Comparison of ENCODE assay signal across 12 cellular contexts in the genomic region with DNA sequence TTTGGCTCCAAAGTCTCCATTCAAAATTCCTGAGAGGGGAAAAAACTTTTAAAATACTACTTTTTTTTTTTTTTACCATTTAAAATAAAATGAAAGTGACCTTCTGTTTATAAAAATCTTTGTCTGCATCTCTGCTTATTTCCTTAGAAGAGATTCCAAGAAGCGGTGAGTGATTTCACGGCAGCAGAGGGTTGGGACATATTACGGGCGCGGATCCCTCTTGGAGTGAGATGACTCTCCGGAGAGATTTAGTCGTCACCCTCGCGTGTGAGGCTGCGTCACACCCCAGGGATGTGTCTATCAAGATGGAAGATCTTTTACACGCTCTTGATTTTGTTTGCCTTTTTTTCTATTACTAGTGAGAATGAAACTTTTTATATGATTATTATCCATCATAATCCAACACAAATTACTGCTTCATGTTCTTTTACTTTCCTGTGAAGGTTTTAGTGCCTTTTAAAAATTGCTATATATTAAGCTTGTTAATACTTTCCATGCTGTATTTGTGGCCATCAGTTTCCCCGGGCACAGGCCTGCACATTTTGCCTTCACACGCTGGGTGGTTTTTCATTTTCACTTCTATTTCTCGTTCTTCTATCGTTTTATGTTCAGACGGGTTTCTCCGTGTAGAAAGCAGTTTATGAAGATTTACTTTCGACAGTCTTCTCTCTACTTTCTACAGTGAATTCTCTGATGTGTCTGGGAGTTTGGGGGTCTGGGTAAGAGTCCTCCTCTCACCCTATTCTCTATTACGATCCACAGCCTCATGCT. TPM values are rescaled to one million over a fixed set of nuclear protein-coding genes. Genes with fewer than 3 reads are reported as not detected.
A peak's percentile ranks its signal among the peaks of the same experiment; 100 is the strongest.
DNase-seq lines count a peak whose midpoint lies in the region; ATAC-seq and TF ChIP-seq lines count a peak whose summit lies in the region.
"Had no signal": no experiment of that assay in that cellular context is flagged by ENCODE, and none has a peak within 500 bp of the region (broad histone marks: within the 10 kb centered on the region; RNA-seq: fewer than 3 reads in every experiment).

No MANE protein-coding gene starts in this region.

- peak overlapping the region; percentile 81 for H3K27ac Mint-ChIP-seq in activated naive CD4-positive, alpha-beta T cell treated with anti-CD3 and anti-CD28 coated beads for 36 hours
- H3K27ac Mint-ChIP-seq in immature natural killer cell (peak overlapping the region; percentile 98 to 100 (median 100)), mesothelial cell of epicardium (no peak overlapping the region)

- no peaks in the 10 kb centered on the region for H3K36me3 ChIP-seq in thoracic aorta
- H3K36me3 ChIP-seq: upper lobe of left lung had no signal

- H3K27me3 ChIP-seq in thoracic aorta (replicated peaks; ENCODE audit: insufficient read depth) = no peaks in the 10 kb centered on the region

- intact Hi-C loops in activated naive CD4-positive, alpha-beta T cell treated with anti-CD3 and anti-CD28 coated beads for 36 hours (cut with micrococcal nuclease) = no loop called here

- CTCF ChIA-PET in activated naive CD4-positive, alpha-beta T cell treated with anti-CD3 and anti-CD28 coated beads for 36 hours (lab: Charles Lee) = interaction anchor here (0.6 to 3.0 kb wide), 2 partner anchors 117 to 163 kb away, joined by 3 to 10 read pairs; no protein-coding TSS in a partner anchor

- peak; percentile 61 for DNase-seq in activated naive CD4-positive, alpha-beta T cell treated with anti-CD3 and anti-CD28 coated beads for 36 hours
- DNase-seq in activated naive CD4-positive, alpha-beta T cell (lab: John Stamatoyannopoulos, UW) = no peak
- peak; percentile 49 to 54 for DNase-seq in activated CD4-positive, alpha-beta T cell treated with anti-CD3 and anti-CD28 coated beads, Interleukin-2, amount 50 U/mL, for 4 hours
- DNase-seq in immature natural killer cell (peak; percentile 14 to 31 (median 24)), thoracic aorta (ENCODE audit: low spot score) (peak; percentile 46), mesothelial cell of epicardium (ENCODE audit: low spot score in 2 of 2, unreplicated experiment in 2 of 2) (no peak), HuH-7 (ENCODE audit: low spot score) (no peak)
- DNase-seq: NCI-H510A, upper lobe of left lung had no signal

- peaks cover 60% of the 10 kb centered on the region for H3K36me3 Mint-ChIP-seq in activated naive CD4-positive, alpha-beta T cell treated with anti-CD3 and anti-CD28 coated beads for 36 hours (ENCODE audit: low read depth)
- H3K36me3 Mint-ChIP-seq in immature natural killer cell (peaks cover 47 to 82% (median 58%) of the 10 kb centered on the region in 3 donors), mesothelial cell of epicardium (no peaks in the 10 kb centered on the region)

- H3K9me3 Mint-ChIP-seq in activated naive CD4-positive, alpha-beta T cell treated with anti-CD3 and anti-CD28 coated beads for 36 hours = no peaks in the 10 kb centered on the region
- H3K9me3 Mint-ChIP-seq in immature natural killer cell = no peaks in the 10 kb centered on the region
- no peaks in the 10 kb centered on the region for H3K9me3 Mint-ChIP-seq in mesothelial cell of epicardium

- no peaks in the 10 kb centered on the region for H3K27me3 Mint-ChIP-seq in activated naive CD4-positive, alpha-beta T cell treated with anti-CD3 and anti-CD28 coated beads for 36 hours (ENCODE audit: low read depth)
- peaks cover 58 to 81% (median 76%) of the 10 kb centered on the region in 3 donors for H3K27me3 Mint-ChIP-seq in immature natural killer cell (ENCODE audit: low read depth in 3 of 3)
- H3K27me3 Mint-ChIP-seq in mesothelial cell of epicardium (ENCODE audit: low read depth) = peaks cover 33% of the 10 kb centered on the region

- ATAC-seq in thoracic aorta (ENCODE audit: insufficient number of reproducible peaks, low FRiP score, low read depth) (no peak), HG03442 (IDR thresholded peaks at IDR 0.05; ENCODE audit: unreplicated experiment) (no peak)
- ATAC-seq: right cardiac atrium had no signal

- H3K9me3 ChIP-seq in thoracic aorta = no peaks in the 10 kb centered on the region
- H3K9me3 ChIP-seq: upper lobe of left lung had no signal

- H3K4me1 Mint-ChIP-seq in activated naive CD4-positive, alpha-beta T cell treated with anti-CD3 and anti-CD28 coated beads for 36 hours (ENCODE audit: low read depth) = peaks cover 54% of the 10 kb centered on the region
- H3K4me1 Mint-ChIP-seq in immature natural killer cell (peaks cover 97 to 100% of the 10 kb centered on the region in 2 donors), mesothelial cell of epicardium (no peaks in the 10 kb centered on the region)

- TF ChIP-seq CTCF in thoracic aorta (IDR thresholded peaks at IDR 0.05) = no peak
- TF ChIP-seq CTCF in mesothelial cell of epicardium (IDR thresholded peaks at IDR 0.05; ENCODE audit: unreplicated experiment) = no peak

- H3K4me3 Mint-ChIP-seq in activated naive CD4-positive, alpha-beta T cell treated with anti-CD3 and anti-CD28 coated beads for 36 hours = no peak overlapping the region
- H3K4me3 Mint-ChIP-seq in immature natural killer cell (peak overlapping the region; percentile 54 to 97 (median 92)), mesothelial cell of epicardium (no peak overlapping the region)

- peak overlapping the region; percentile 59 for H3K4me3 ChIP-seq in thoracic aorta
- H3K4me3 ChIP-seq: upper lobe of left lung had no signal

- H3K27ac ChIP-seq in thoracic aorta = no peak overlapping the region
- H3K27ac ChIP-seq: VCaP had no signal

- H3K4me1 ChIP-seq in thoracic aorta (ENCODE audit: control insufficient read depth in 1 of 2, low read depth in 2 of 2) = peaks cover 0 to 19% of the 10 kb centered on the region in 2 donors

RNA-seq across cellular contexts. Expression of a gene that starts 9.7 kb away (rescaled TPM):
- 10 to 100 TPM; 72.3 to 83.8 TPM for total RNA-seq in activated naive CD4-positive, alpha-beta T cell treated with anti-CD3 and anti-CD28 coated beads for 36 hours
- polyA plus RNA-seq in immature natural killer cell = 100 to 1,000 TPM in 1 of 3 donors, 10 to 100 TPM in 2; 83.7 to 132 (median 93.2) TPM
- total RNA-seq in thoracic aorta (1 to 10 TPM; 6.8 to 8.5 TPM), mesothelial cell of epicardium (0.07 to 0.13 TPM (median 0.07 TPM) in 3 replicates)

Comparison
In these comparisons a context has a peak if more than half of its experiments do, and no peak if none do; other contexts are left out.
1. DNase-seq: peak in activated naive CD4-positive, alpha-beta T cell treated with anti-CD3 and anti-CD28 coated beads for 36 hours (single experiment), activated CD4-positive, alpha-beta T cell treated with anti-CD3 and anti-CD28 coated beads, Interleukin-2, amount 50 U/mL, for 4 hours (2 of 2), immature natural killer cell (3 of 3) and thoracic aorta (single experiment); none in activated naive CD4-positive, alpha-beta T cell (0 of 4), mesothelial cell of epicardium (0 of 2) and HuH-7 (single experiment).
2. H3K4me3 Mint-ChIP-seq: peak in immature natural killer cell (5 of 5); none in activated naive CD4-positive, alpha-beta T cell treated with anti-CD3 and anti-CD28 coated beads for 36 hours (single experiment) and mesothelial cell of epicardium (single experiment).
3. RNA of a gene that starts 9.7 kb away (total RNA-seq): 72.3 to 83.8 TPM in activated naive CD4-positive, alpha-beta T cell treated with anti-CD3 and anti-CD28 coated beads for 36 hours; 6.8 to 8.5 TPM in thoracic aorta and 0.07 to 0.13 TPM in mesothelial cell of epicardium; every median in the first group is over 4 times any median in the second.